ENCODE assay signal across 21 cellular contexts in genomic region chr5:38905516-38905915, GRCh38. TPM values are rescaled to one million over a fixed set of nuclear protein-coding genes. Genes with fewer than 3 reads are reported as not detected.
"Had no signal": no experiment of that assay in that cellular context is flagged by ENCODE, and none has a peak within 500 bp of the region (broad histone marks: within the 10 kb centered on the region; RNA-seq: fewer than 3 reads in every experiment).

No MANE protein-coding gene starts in this region.

- H3K4me1 ChIP-seq: psoas muscle, testis had no signal

- DNase-seq: activated CD4-positive, alpha-beta T cell treated with anti-CD3 and anti-CD28 coated beads for 36 hours; activated CD8-positive, alpha-beta memory T cell treated with anti-CD3 and anti-CD28 coated beads, Interleukin-2, amount 50 U/mL, for 4 hours; activated CD8-positive, alpha-beta T cell treated with anti-CD3 and anti-CD28 coated beads for 36 hours; activated gamma-delta T cell treated with Interleukin-2 at 50 U/mL for 16 hours; activated naive CD8-positive, alpha-beta T cell treated with anti-CD3 and anti-CD28 coated beads for 36 hours; activated T-cell treated with anti-CD3 and anti-CD28 coated beads, Interleukin-2, amount 50 U/mL, for 72 hours; aorta; head of caudate nucleus; islet precursor cell; mesenchymal stem cell; nephron progenitor cell; psoas muscle; stimulated activated CD4-positive, alpha-beta T cell treated with anti-CD3 and anti-CD28 coated beads, Interleukin-2, amount 100 ng/mL, for 48 hours; stimulated activated CD8-positive, alpha-beta memory T cell treated with anti-CD3 and anti-CD28 coated beads, Interleukin-4, amount 100 ng/mL, for 48 hours; T-cell; T1000; testis had no signal

- FAIRE-seq: endothelial cell of umbilical vein had no signal

- H3K9me3 ChIP-seq: psoas muscle, testis had no signal

- ATAC-seq: activated CD4-positive, alpha-beta T cell treated with anti-CD3 and anti-CD28 coated beads for 36 hours; activated CD8-positive, alpha-beta T cell treated with anti-CD3 and anti-CD28 coated beads for 36 hours; activated T-cell treated with anti-CD3 and anti-CD28 coated beads, Interleukin-2, amount 50 U/mL, for 72 hours; left lobe of liver; psoas muscle; T-cell had no signal

- H3K27me3 ChIP-seq: cardiac muscle cell, testis had no signal

- H3K4me3 ChIP-seq: cardiac muscle cell, psoas muscle, testis had no signal

- H3K27ac ChIP-seq: cardiac muscle cell, psoas muscle, testis, VCaP had no signal

- H3K36me3 ChIP-seq: cardiac muscle cell had no signal

RNA-seq across cellular contexts. Expression of gene OSMR, which starts 59.7 kb away (rescaled TPM):
- total RNA-seq: activated CD8-positive, alpha-beta T cell treated with anti-CD3 and anti-CD28 coated beads for 36 hours; activated naive CD8-positive, alpha-beta T cell treated with anti-CD3 and anti-CD28 coated beads for 36 hours; cardiac muscle cell had no signal
